ENCODE assay signal across 9 cellular contexts in the genomic region with DNA sequence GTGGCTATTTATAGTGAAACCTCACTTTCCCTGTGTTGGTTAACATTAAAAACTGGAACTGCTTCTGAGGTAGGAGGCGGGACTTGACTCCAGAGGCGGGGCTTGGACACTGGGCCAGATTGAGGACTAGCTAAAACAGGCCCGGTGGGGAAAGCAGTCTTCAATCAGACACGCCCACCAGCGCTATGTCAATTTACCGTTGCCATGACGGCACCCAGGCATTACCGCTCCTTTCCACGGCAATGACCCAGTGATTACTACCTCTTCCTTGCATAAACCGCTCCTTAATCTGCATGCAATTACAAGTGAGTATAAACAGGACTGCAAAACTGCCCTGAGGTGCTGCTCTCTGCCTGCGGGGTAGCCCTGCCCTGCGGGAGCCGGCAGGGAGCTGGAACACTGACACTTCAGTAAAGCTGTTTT. TPM values are rescaled to one million over a fixed set of nuclear protein-coding genes. Genes with fewer than 3 reads are reported as not detected.
DNase-seq lines count a peak whose midpoint lies in the region; ATAC-seq, FAIRE-seq and TF ChIP-seq lines count a peak whose summit lies in the region.
"Had no signal": no experiment of that assay in that cellular context is flagged by ENCODE, and none has a peak within 500 bp of the region (broad histone marks: within the 10 kb centered on the region; RNA-seq: fewer than 3 reads in every experiment).

No MANE protein-coding gene starts in this region.

- TF ChIP-seq POLR2A in GM12891 (IDR thresholded peaks at IDR 0.05; ENCODE audit: low read depth, low read length), result no peak

- H3K4me3 ChIP-seq in choroid plexus epithelial cell (ENCODE audit: low read depth, low read length), result peak overlapping the region; percentile 33

- H3K4me1 Mint-ChIP-seq in T-helper 17 cell, result peaks cover 12% of the 10 kb centered on the region
- peaks cover 14% of the 10 kb centered on the region for H3K4me1 Mint-ChIP-seq in activated T-helper 1 cell treated with anti-CD3 and anti-CD28 coated beads, Interleukin-12 subunit alpha, Interleukin-12 subunit beta, Interleukin-2, Interleukin-4 antibody, amounts not matched to agents 30 ng/mL and 10 ng/mL and 1 ng/mL, durations not matched to agents 14 hours and 24 hours and 36 hours (ENCODE audit: low read depth)

- peaks cover 21% of the 10 kb centered on the region for H3K27me3 Mint-ChIP-seq in T-helper 17 cell
- H3K27me3 Mint-ChIP-seq in activated T-helper 1 cell treated with anti-CD3 and anti-CD28 coated beads, Interleukin-12 subunit alpha, Interleukin-12 subunit beta, Interleukin-2, Interleukin-4 antibody, amounts not matched to agents 30 ng/mL and 10 ng/mL and 1 ng/mL, durations not matched to agents 14 hours and 24 hours and 36 hours (ENCODE audit: insufficient read depth), result peaks cover 32% of the 10 kb centered on the region

- peak overlapping the region; percentile 61 for H3K27ac Mint-ChIP-seq in T-helper 17 cell
- no peak overlapping the region for H3K27ac Mint-ChIP-seq in activated T-helper 1 cell treated with anti-CD3 and anti-CD28 coated beads, Interleukin-12 subunit alpha, Interleukin-12 subunit beta, Interleukin-2, Interleukin-4 antibody, amounts not matched to agents 30 ng/mL and 10 ng/mL and 1 ng/mL, durations not matched to agents 14 hours and 24 hours and 36 hours
- H3K27ac Mint-ChIP-seq: T-helper 1 cell treated with Interleukin-12 subunit alpha and Interleukin-12 subunit beta and Interleukin-4 antibody, amounts not matched to agents 30 μg/mL and 1 μg/mL, for 36 hours had no signal

- ATAC-seq in T-helper 17 cell (peak; percentile 88), HG03439 (IDR thresholded peaks at IDR 0.05; ENCODE audit: unreplicated experiment) (no peak)

- H3K9me3 Mint-ChIP-seq in activated T-helper 1 cell treated with anti-CD3 and anti-CD28 coated beads, Interleukin-12 subunit alpha, Interleukin-12 subunit beta, Interleukin-2, Interleukin-4 antibody, amounts not matched to agents 30 ng/mL and 10 ng/mL and 1 ng/mL, durations not matched to agents 14 hours and 24 hours and 36 hours, result no peaks in the 10 kb centered on the region
- H3K9me3 Mint-ChIP-seq: T-helper 1 cell treated with Interleukin-12 subunit alpha and Interleukin-12 subunit beta and Interleukin-4 antibody, amounts not matched to agents 30 μg/mL and 1 μg/mL, for 36 hours had no signal

- FAIRE-seq in GM12891 (lab: Jason Lieb, UNC), result peak; percentile 81

- intact Hi-C loops in activated T-helper 1 cell treated with anti-CD3 and anti-CD28 coated beads, Interleukin-12 subunit alpha, Interleukin-12 subunit beta, Interleukin-2, Interleukin-4 antibody, amounts not matched to agents 30 ng/mL and 10 ng/mL and 1 ng/mL, durations not matched to agents 14 hours and 24 hours and 36 hours (cut with micrococcal nuclease), result loop anchor here (5.0 kb wide), 1 partner anchor 40 kb away; no protein-coding TSS in a partner anchor

- peak; percentile 22 for TF ChIP-seq CTCF in choroid plexus epithelial cell (conservative IDR thresholded peaks at IDR 0.05; ENCODE audit: low read depth, low read length)

- H3K4me3 Mint-ChIP-seq in T-helper 17 cell, result peak overlapping the region; percentile 61
- no peak overlapping the region for H3K4me3 Mint-ChIP-seq in activated T-helper 1 cell treated with anti-CD3 and anti-CD28 coated beads, Interleukin-12 subunit alpha, Interleukin-12 subunit beta, Interleukin-2, Interleukin-4 antibody, amounts not matched to agents 30 ng/mL and 10 ng/mL and 1 ng/mL, durations not matched to agents 14 hours and 24 hours and 36 hours
- H3K4me3 Mint-ChIP-seq: T-helper 1 cell treated with Interleukin-12 subunit alpha and Interleukin-12 subunit beta and Interleukin-4 antibody, amounts not matched to agents 30 μg/mL and 1 μg/mL, for 36 hours had no signal

- no peaks in the 10 kb centered on the region for H3K36me3 Mint-ChIP-seq in T-helper 17 cell (ENCODE audit: low read depth)
- no peaks in the 10 kb centered on the region for H3K36me3 Mint-ChIP-seq in activated T-helper 1 cell treated with anti-CD3 and anti-CD28 coated beads, Interleukin-12 subunit alpha, Interleukin-12 subunit beta, Interleukin-2, Interleukin-4 antibody, amounts not matched to agents 30 ng/mL and 10 ng/mL and 1 ng/mL, durations not matched to agents 14 hours and 24 hours and 36 hours (ENCODE audit: low read depth)

- DNase-seq in GM12891 (ENCODE audit: insufficient read length, low spot score) (no peak), NCI-H187 treated with DMSO at 0.1 percent for 48 hours (lab: John Stamatoyannopoulos, UW) (peak; percentile 37), T-helper 17 cell (peak in 2 of 3 donors; percentile 22 to 27), choroid plexus epithelial cell (ENCODE audit: low read depth) (peak; percentile 96), left kidney (ENCODE audit: low read depth, low spot score) (peak; percentile 96)
- DNase-seq in stimulated activated CD4-positive, alpha-beta T cell treated with anti-CD3 and anti-CD28 coated beads, Interleukin-4, amount 100 ng/mL, for 4 hours, result peak; percentile 9 to 42
- no peak for DNase-seq in activated T-helper 1 cell treated with anti-CD3 and anti-CD28 coated beads, Interleukin-12 subunit alpha, Interleukin-12 subunit beta, Interleukin-2, Interleukin-4 antibody, amounts not matched to agents 30 ng/mL and 10 ng/mL and 1 ng/mL, durations not matched to agents 14 hours and 24 hours and 36 hours (ENCODE audit: low spot score)

- no peaks in the 10 kb centered on the region for H3K9me3 ChIP-seq in T-helper 17 cell (ENCODE audit: control insufficient read depth, low read length, poor library complexity, severe bottlenecking)

TF ChIP-seq in GM12891, 5 proteins besides CTCF, POLR2A, EP300 and RAD21:
- TF ChIP-seq POLR2AphosphoS5 (IDR thresholded peaks at IDR 0.05; ENCODE audit: low read depth, low read length) (no peak), TAF1 (IDR thresholded peaks at IDR 0.05; ENCODE audit: low read depth, low read length) (no peak), PAX5 (IDR thresholded peaks at IDR 0.05; ENCODE audit: insufficient read depth, low read length, severe bottlenecking) (no peak), SPI1 (IDR thresholded peaks at IDR 0.05; ENCODE audit: low read depth, low read length) (no peak), POU2F2 (IDR thresholded peaks at IDR 0.05; ENCODE audit: low read depth, low read length) (no peak)

RNA-seq across cellular contexts. Expression of a gene that starts 35.3 kb away (rescaled TPM):
- polyA plus RNA-seq in GM12891 (2012; ENCODE audit: low read depth, missing spikeins), result 37.0 TPM
- 100 to 1,000 TPM; 175 to 225 TPM for total RNA-seq in T-helper 17 cell
- 212 and 226 TPM in 2 replicates for total RNA-seq in activated T-helper 1 cell treated with anti-CD3 and anti-CD28 coated beads, Interleukin-12 subunit alpha, Interleukin-12 subunit beta, Interleukin-2, Interleukin-4 antibody, amounts not matched to agents 30 ng/mL and 10 ng/mL and 1 ng/mL, durations not matched to agents 14 hours and 24 hours and 36 hours

Comparison
In these comparisons a context has a peak if more than half of its experiments do, and no peak if none do; other contexts are left out.
1. DNase-seq: peak in NCI-H187 treated with DMSO at 0.1 percent for 48 hours (single experiment), T-helper 17 cell (2 of 3), choroid plexus epithelial cell (single experiment), left kidney (single experiment) and stimulated activated CD4-positive, alpha-beta T cell treated with anti-CD3 and anti-CD28 coated beads, Interleukin-4, amount 100 ng/mL, for 4 hours (2 of 2); none in GM12891 (single experiment) and activated T-helper 1 cell treated with anti-CD3 and anti-CD28 coated beads, Interleukin-12 subunit alpha, Interleukin-12 subunit beta, Interleukin-2, Interleukin-4 antibody, amounts not matched to agents 30 ng/mL and 10 ng/mL and 1 ng/mL, durations not matched to agents 14 hours and 24 hours and 36 hours (single experiment).